14 cellular contexts compared by ENCODE assay signal in genomic region chr13:23430664-23431063, GRCh38.
"Had no signal": no experiment of that assay in that cellular context is flagged by ENCODE, and none has a peak within 500 bp of the region (broad histone marks: within the 10 kb centered on the region; RNA-seq: fewer than 3 reads in every experiment).

No MANE protein-coding gene starts in this region.

- H3K4me3 ChIP-seq: ovary, tibial nerve, vagina had no signal

- H3K9me3 Mint-ChIP-seq: activated T-helper 17 cell treated with anti-CD3 and anti-CD28 coated beads, Interleukin-2, amount 50 U/mL, for 72 hours; natural killer cell treated with Interleukin-12 subunit alpha and Interleukin-12 subunit beta and Interleukin-15 and Interleukin-18, amount 100 ng/mL, for 72 hours; stimulated activated naive B cell treated with anti-CD40 and anti-IgM and Interleukin-4, amounts not matched to agents 10 μg/mL and 1 μg/mL and 100 μg/mL, for 72 hours had no signal

- DNase-seq: activated CD4-positive, alpha-beta T cell treated with anti-CD3 and anti-CD28 coated beads, Interleukin-2, amount 50 U/mL, for 4 hours; activated naive CD4-positive, alpha-beta T cell treated with Interleukin-2 at 50 U/mL for 16 hours; anterior cingulate cortex; dorsolateral prefrontal cortex; mesenchymal stem cell; ovary; stimulated activated CD4-positive, alpha-beta T cell treated with anti-CD3 and anti-CD28 coated beads, Interleukin-2, amount 100 ng/mL, for 48 hours; stimulated activated naive B cell treated with anti-CD40 and anti-IgM and Interleukin-4, amounts not matched to agents 10 μg/mL and 1 μg/mL and 100 μg/mL, for 72 hours; T-helper 1 cell; T1000 had no signal

- H3K9me3 ChIP-seq: ovary, tibial nerve, vagina had no signal

- H3K27ac Mint-ChIP-seq: activated T-helper 17 cell treated with anti-CD3 and anti-CD28 coated beads, Interleukin-2, amount 50 U/mL, for 72 hours; natural killer cell treated with Interleukin-12 subunit alpha and Interleukin-12 subunit beta and Interleukin-15 and Interleukin-18, amount 100 ng/mL, for 72 hours; stimulated activated naive B cell treated with anti-CD40 and anti-IgM and Interleukin-4, amounts not matched to agents 10 μg/mL and 1 μg/mL and 100 μg/mL, for 72 hours had no signal

- H3K36me3 Mint-ChIP-seq: natural killer cell treated with Interleukin-12 subunit alpha and Interleukin-12 subunit beta and Interleukin-15 and Interleukin-18, amount 100 ng/mL, for 72 hours; stimulated activated naive B cell treated with anti-CD40 and anti-IgM and Interleukin-4, amounts not matched to agents 10 μg/mL and 1 μg/mL and 100 μg/mL, for 72 hours had no signal

- H3K36me3 ChIP-seq: ovary, tibial nerve, vagina had no signal

- H3K4me1 Mint-ChIP-seq: activated T-helper 17 cell treated with anti-CD3 and anti-CD28 coated beads, Interleukin-2, amount 50 U/mL, for 72 hours had no signal

- H3K4me3 Mint-ChIP-seq: activated T-helper 17 cell treated with anti-CD3 and anti-CD28 coated beads, Interleukin-2, amount 50 U/mL, for 72 hours; natural killer cell treated with Interleukin-12 subunit alpha and Interleukin-12 subunit beta and Interleukin-15 and Interleukin-18, amount 100 ng/mL, for 72 hours; stimulated activated naive B cell treated with anti-CD40 and anti-IgM and Interleukin-4, amounts not matched to agents 10 μg/mL and 1 μg/mL and 100 μg/mL, for 72 hours had no signal

- H3K27ac ChIP-seq: ovary, tibial nerve, vagina had no signal

- H3K27me3 ChIP-seq: dorsolateral prefrontal cortex, ovary, tibial nerve, vagina had no signal
